12 cellular contexts compared by ENCODE assay signal in the genomic region with DNA sequence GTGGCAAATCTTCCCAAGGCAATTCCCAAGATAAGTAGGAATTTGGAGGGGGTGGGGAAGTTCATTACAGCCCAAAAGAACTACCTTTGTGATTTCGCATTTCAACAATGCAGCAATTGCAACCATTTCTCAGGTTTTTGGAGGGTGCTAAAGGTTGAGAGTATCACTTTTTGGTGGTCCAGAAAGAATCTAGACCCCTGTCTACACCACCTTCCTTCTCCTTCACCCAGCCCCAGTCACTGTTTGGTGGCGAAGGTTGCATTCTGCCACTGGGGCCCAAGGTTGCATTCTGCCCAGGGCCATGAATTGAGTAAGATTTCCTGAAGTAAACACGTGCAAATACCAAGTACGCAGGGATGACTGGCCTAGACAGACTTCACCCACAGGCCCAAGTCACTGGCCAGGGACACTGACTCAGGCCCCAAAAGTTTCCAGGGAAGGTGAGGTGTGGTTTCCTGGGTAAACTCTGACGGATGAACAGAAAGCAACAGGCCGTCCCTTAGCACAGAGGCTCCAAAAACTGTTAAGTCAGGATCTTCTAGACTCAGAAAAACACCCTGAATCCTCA. TPM values are rescaled to one million over a fixed set of nuclear protein-coding genes. Genes with fewer than 3 reads are reported as not detected.
DNase-seq lines count a peak whose midpoint lies in the region; ATAC-seq and TF ChIP-seq lines count a peak whose summit lies in the region.
"Had no signal": no experiment of that assay in that cellular context is flagged by ENCODE, and none has a peak within 500 bp of the region (broad histone marks: within the 10 kb centered on the region; RNA-seq: fewer than 3 reads in every experiment).

No MANE protein-coding gene starts in this region.

- BruUV-seq in Calu3 (replicated peaks; lab: Mats Ljungman, UMichigan), result no TSS peak

- H3K27me3 Mint-ChIP-seq in Calu3 (ENCODE audit: unreplicated experiment) (no peaks in the 10 kb centered on the region), chondrocyte (ENCODE audit: low read depth) (no peaks in the 10 kb centered on the region)
- H3K27me3 Mint-ChIP-seq in naive thymus-derived CD4-positive, alpha-beta T cell, result peaks cover 0 to 15% (median 8%) of the 10 kb centered on the region in 5 donors
- H3K27me3 Mint-ChIP-seq in activated naive CD8-positive, alpha-beta T cell treated with anti-CD3 and anti-CD28 coated beads for 36 hours, result no peaks in the 10 kb centered on the region

- no peak overlapping the region for H3K4me3 ChIP-seq in naive thymus-derived CD4-positive, alpha-beta T cell (ENCODE audit: low read length)

- H3K9me3 Mint-ChIP-seq in Calu3 (ENCODE audit: low read depth, unreplicated experiment) (no peaks in the 10 kb centered on the region), chondrocyte (ENCODE audit: low read depth) (no peaks in the 10 kb centered on the region)
- H3K9me3 Mint-ChIP-seq in naive thymus-derived CD4-positive, alpha-beta T cell, result no peaks in the 10 kb centered on the region
- no peaks in the 10 kb centered on the region for H3K9me3 Mint-ChIP-seq in activated naive CD8-positive, alpha-beta T cell treated with anti-CD3 and anti-CD28 coated beads for 36 hours
- H3K9me3 Mint-ChIP-seq: activated CD4-positive, alpha-beta T cell treated with anti-CD3 and anti-CD28 coated beads, Interleukin-2, amount 10 ng/mL, durations not matched to agents 7 days and 5 days; natural killer cell had no signal

- TF ChIP-seq CTCF in Calu3 (IDR thresholded peaks at IDR 0.05; ENCODE audit: unreplicated experiment), result no peak
- TF ChIP-seq CTCF in chondrocyte (IDR thresholded peaks at IDR 0.05), result no peak

- H3K27me3 ChIP-seq in naive thymus-derived CD4-positive, alpha-beta T cell (ENCODE audit: control insufficient read depth in 2 of 2, insufficient read depth in 2 of 2, low read length in 2 of 2), result no peaks in the 10 kb centered on the region

- no peaks in the 10 kb centered on the region for H3K4me1 ChIP-seq in naive thymus-derived CD4-positive, alpha-beta T cell (ENCODE audit: control insufficient read depth in 2 of 2, insufficient read depth in 2 of 2, low read length in 2 of 2)

- no peak overlapping the region for H3K27ac ChIP-seq in naive thymus-derived CD4-positive, alpha-beta T cell (ENCODE audit: low read depth, low read length)

- H3K27ac Mint-ChIP-seq in Calu3 (ENCODE audit: unreplicated experiment), result peak overlapping the region; percentile 88
- peak overlapping the region; percentile 89 for H3K27ac Mint-ChIP-seq in chondrocyte (ENCODE audit: unreplicated experiment)
- H3K27ac Mint-ChIP-seq in naive thymus-derived CD4-positive, alpha-beta T cell, result no peak overlapping the region
- no peak overlapping the region for H3K27ac Mint-ChIP-seq in activated naive CD8-positive, alpha-beta T cell treated with anti-CD3 and anti-CD28 coated beads for 36 hours
- H3K27ac Mint-ChIP-seq: activated CD4-positive, alpha-beta T cell treated with anti-CD3 and anti-CD28 coated beads, Interleukin-2, amount 10 ng/mL, durations not matched to agents 7 days and 5 days; natural killer cell had no signal

- DNase-seq in Calu3 (peak; percentile 86), NCI-H226 (peak; percentile 92), chondrocyte (ENCODE audit: low spot score) (no peak), NCI-H345 treated with DMSO at 0.1 percent for 48 hours (lab: John Stamatoyannopoulos, UW; ENCODE audit: unreplicated experiment) (no peak), UCSD-AML1 (lab: John Stamatoyannopoulos, UW; ENCODE audit: unreplicated experiment) (no peak), NK-92 (lab: John Stamatoyannopoulos, UW; ENCODE audit: unreplicated experiment) (no peak)
- DNase-seq in naive thymus-derived CD4-positive, alpha-beta T cell, result no peak
- no peak for DNase-seq in activated naive CD8-positive, alpha-beta T cell treated with anti-CD3 and anti-CD28 coated beads for 36 hours
- DNase-seq: activated CD4-positive, alpha-beta T cell treated with anti-CD3 and anti-CD28 coated beads, Interleukin-2, amount 10 ng/mL, durations not matched to agents 7 days and 5 days; natural killer cell; NCI-H187 treated with DMSO at 0.1 percent for 48 hours; stimulated activated CD8-positive, alpha-beta memory T cell treated with anti-CD3 and anti-CD28 coated beads, Interleukin-4, amount 100 ng/mL, for 48 hours had no signal

- H3K36me3 Mint-ChIP-seq in Calu3 (ENCODE audit: insufficient read depth, unreplicated experiment) (peaks cover 22% of the 10 kb centered on the region), chondrocyte (ENCODE audit: low read depth) (no peaks in the 10 kb centered on the region)
- no peaks in the 10 kb centered on the region for H3K36me3 Mint-ChIP-seq in naive thymus-derived CD4-positive, alpha-beta T cell
- no peaks in the 10 kb centered on the region for H3K36me3 Mint-ChIP-seq in activated naive CD8-positive, alpha-beta T cell treated with anti-CD3 and anti-CD28 coated beads for 36 hours
- H3K36me3 Mint-ChIP-seq: natural killer cell had no signal

- intact Hi-C loops in Calu3 (cut with micrococcal nuclease; ENCODE audit: unreplicated experiment), result loop anchor here (1.0 kb wide), 1 partner anchor 21 kb away; the partner anchor contains the start of gene SLC26A2
- intact Hi-C loops in naive thymus-derived CD4-positive, alpha-beta T cell (cut with micrococcal nuclease), result no loop called here

- CTCF ChIA-PET in Calu3 (lab: Charles Lee), result interaction anchor here (0.6 to 1.3 kb wide), 6 partner anchors 10 to 68 kb away, joined by 3 to 8 read pairs (median 4); no protein-coding TSS in a partner anchor
- CTCF ChIA-PET in naive thymus-derived CD4-positive, alpha-beta T cell (lab: Charles Lee), result interaction anchor here (0.6 kb wide), 1 partner anchor 312 kb away, joined by 3 read pairs; no protein-coding TSS in a partner anchor

- H3K9me3 ChIP-seq in naive thymus-derived CD4-positive, alpha-beta T cell (ENCODE audit: control insufficient read depth in 2 of 3, low read length in 3 of 3), result no peaks in the 10 kb centered on the region

- no peaks in the 10 kb centered on the region for H3K36me3 ChIP-seq in naive thymus-derived CD4-positive, alpha-beta T cell (ENCODE audit: control insufficient read depth in 2 of 3, insufficient read depth in 3 of 3, low read length in 3 of 3)

- H3K4me1 Mint-ChIP-seq in Calu3 (ENCODE audit: low read depth, unreplicated experiment), result peaks cover 84% of the 10 kb centered on the region
- peaks cover 80% of the 10 kb centered on the region for H3K4me1 Mint-ChIP-seq in chondrocyte (ENCODE audit: low read depth)
- peaks cover 0 to 3% (median 0%) of the 10 kb centered on the region in 7 donors for H3K4me1 Mint-ChIP-seq in naive thymus-derived CD4-positive, alpha-beta T cell
- H3K4me1 Mint-ChIP-seq in activated naive CD8-positive, alpha-beta T cell treated with anti-CD3 and anti-CD28 coated beads for 36 hours, result no peaks in the 10 kb centered on the region
- H3K4me1 Mint-ChIP-seq: activated CD4-positive, alpha-beta T cell treated with anti-CD3 and anti-CD28 coated beads, Interleukin-2, amount 10 ng/mL, durations not matched to agents 7 days and 5 days; natural killer cell had no signal

- peak overlapping the region; percentile 27 for H3K4me3 Mint-ChIP-seq in Calu3 (ENCODE audit: low read depth, unreplicated experiment)
- no peak overlapping the region for H3K4me3 Mint-ChIP-seq in chondrocyte (ENCODE audit: unreplicated experiment)
- no peak overlapping the region for H3K4me3 Mint-ChIP-seq in naive thymus-derived CD4-positive, alpha-beta T cell
- H3K4me3 Mint-ChIP-seq in activated naive CD8-positive, alpha-beta T cell treated with anti-CD3 and anti-CD28 coated beads for 36 hours, result no peak overlapping the region
- H3K4me3 Mint-ChIP-seq: activated CD4-positive, alpha-beta T cell treated with anti-CD3 and anti-CD28 coated beads, Interleukin-2, amount 10 ng/mL, durations not matched to agents 7 days and 5 days; natural killer cell had no signal

- peak; percentile 80 for ATAC-seq in naive thymus-derived CD4-positive, alpha-beta T cell

- POLR2A ChIA-PET in naive thymus-derived CD4-positive, alpha-beta T cell (lab: Charles Lee), result no interaction called here

RNA-seq across cellular contexts. Expression of gene PDE6A, which starts 5.7 kb away (rescaled TPM):
- total RNA-seq in Calu3 (2022), result not detected in 2 replicates
- 0.07 to 0.12 TPM (median 0.08 TPM) in 3 replicates for total RNA-seq in chondrocyte
- not detected for total RNA-seq in naive thymus-derived CD4-positive, alpha-beta T cell
- polyA plus RNA-seq in naive thymus-derived CD4-positive, alpha-beta T cell, result under 1 TPM in 1 of 2 donors, not detected in 1; 0.11 TPM
- not detected for total RNA-seq in activated naive CD8-positive, alpha-beta T cell treated with anti-CD3 and anti-CD28 coated beads for 36 hours
- total RNA-seq: activated CD4-positive, alpha-beta T cell treated with anti-CD3 and anti-CD28 coated beads, Interleukin-2, amount 10 ng/mL, durations not matched to agents 7 days and 5 days; natural killer cell had no signal

RNA-seq across cellular contexts. Expression of gene SLC26A2, which starts 21.7 kb away (rescaled TPM):
- total RNA-seq in Calu3 (2022), result 17.3 and 34.6 TPM in 2 replicates
- 46.8 to 63.2 TPM (median 48.1 TPM) in 3 replicates for total RNA-seq in chondrocyte
- total RNA-seq in naive thymus-derived CD4-positive, alpha-beta T cell, result 10 to 100 TPM in 2 of 5 experiments, 1 to 10 TPM in 3; 5.2 to 16.5 (median 9.6) TPM
- polyA plus RNA-seq in naive thymus-derived CD4-positive, alpha-beta T cell, result 1 to 10 TPM; 3.2 to 3.9 TPM
- total RNA-seq in activated naive CD8-positive, alpha-beta T cell treated with anti-CD3 and anti-CD28 coated beads for 36 hours, result 1 to 10 TPM; 6.6 TPM

Comparison
In these comparisons a context has a peak if more than half of its experiments do, and no peak if none do; other contexts are left out.
1. DNase-seq: peak in Calu3 (single experiment) and NCI-H226 (single experiment); none in chondrocyte (single experiment), naive thymus-derived CD4-positive, alpha-beta T cell (0 of 9), NCI-H345 treated with DMSO at 0.1 percent for 48 hours (single experiment), UCSD-AML1 (single experiment), activated naive CD8-positive, alpha-beta T cell treated with anti-CD3 and anti-CD28 coated beads for 36 hours (single experiment) and NK-92 (single experiment).
2. H3K27ac Mint-ChIP-seq: peak in Calu3 (single experiment) and chondrocyte (single experiment); none in naive thymus-derived CD4-positive, alpha-beta T cell (0 of 9) and activated naive CD8-positive, alpha-beta T cell treated with anti-CD3 and anti-CD28 coated beads for 36 hours (single experiment).